In the genomic region with DNA sequence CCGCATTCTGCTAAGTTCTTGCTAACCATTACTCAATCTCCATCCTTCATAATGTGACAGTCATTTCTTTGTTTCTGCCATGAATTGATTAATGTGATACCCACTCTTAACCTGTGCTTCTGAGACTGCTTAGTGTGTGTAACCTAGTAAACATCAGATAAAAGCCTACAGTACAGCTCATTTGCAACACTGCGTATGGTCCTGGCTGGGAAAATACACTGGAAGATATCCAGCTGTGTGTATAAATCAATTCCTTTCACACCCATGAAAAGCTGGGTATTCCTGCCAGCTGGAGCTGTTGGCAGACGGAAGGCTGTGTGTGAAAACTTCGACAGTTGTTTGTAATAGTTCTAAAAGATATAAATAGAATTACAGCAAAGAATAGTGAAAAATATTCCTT, we compare ENCODE assay signal across 17 cellular contexts.
A peak's percentile ranks its signal among the peaks of the same experiment; 100 is the strongest.
DNase-seq lines count a peak whose midpoint lies in the region; ATAC-seq and TF ChIP-seq lines count a peak whose summit lies in the region.
"Had no signal": no experiment of that assay in that cellular context is flagged by ENCODE, and none has a peak within 500 bp of the region (broad histone marks: within the 10 kb centered on the region; RNA-seq: fewer than 3 reads in every experiment).

No MANE protein-coding gene starts in this region.

- H3K27ac Mint-ChIP-seq in nephron progenitor cell: no peak overlapping the region
- no peak overlapping the region for H3K27ac Mint-ChIP-seq in Calu3 (ENCODE audit: unreplicated experiment)
- H3K27ac Mint-ChIP-seq: activated naive CD4-positive, alpha-beta T cell treated with anti-CD3 and anti-CD28 coated beads, Interleukin-2, amount 50 U/mL, for 24 hours; H9; mesothelial cell of epicardium had no signal

- H3K9me2 ChIP-seq in PC-3 (replicated peaks; ENCODE audit: low read length): no peaks in the 10 kb centered on the region

- H3K4me1 Mint-ChIP-seq in nephron progenitor cell (no peaks in the 10 kb centered on the region), Calu3 (ENCODE audit: low read depth, unreplicated experiment) (no peaks in the 10 kb centered on the region)
- H3K4me1 Mint-ChIP-seq: activated naive CD4-positive, alpha-beta T cell treated with anti-CD3 and anti-CD28 coated beads, Interleukin-2, amount 50 U/mL, for 24 hours; mesothelial cell of epicardium had no signal

- no peaks in the 10 kb centered on the region for H3K27me3 ChIP-seq in PC-3 (ENCODE audit: low read length)
- H3K27me3 ChIP-seq: cardiac muscle cell, foreskin keratinocyte, ovary had no signal

- POLR2A ChIA-PET in PC-3 (lab: Charles Lee; ENCODE audit: unreplicated experiment): no interaction called here

- no peaks in the 10 kb centered on the region for H4K20me1 ChIP-seq in PC-3 (ENCODE audit: low read length)

- H3K27me3 Mint-ChIP-seq in nephron progenitor cell (ENCODE audit: low read depth, poor library complexity): no peaks in the 10 kb centered on the region
- H3K27me3 Mint-ChIP-seq in Calu3 (ENCODE audit: unreplicated experiment): no peaks in the 10 kb centered on the region
- H3K27me3 Mint-ChIP-seq: activated naive CD4-positive, alpha-beta T cell treated with anti-CD3 and anti-CD28 coated beads, Interleukin-2, amount 50 U/mL, for 24 hours had no signal

- no peak overlapping the region for H3K4me2 ChIP-seq in PC-3 (ENCODE audit: low read length)

- no peak for ATAC-seq in PC-3
- ATAC-seq: foreskin keratinocyte had no signal

- no peaks in the 10 kb centered on the region for H3K9me3 ChIP-seq in PC-3 (ENCODE audit: low read length)
- H3K9me3 ChIP-seq: ovary had no signal

- H3K4me3 ChIP-seq in PC-3 (ENCODE audit: low read length): no peak overlapping the region
- H3K4me3 ChIP-seq: cardiac muscle cell, ovary had no signal

- DNase-seq in DMS153 (lab: John Stamatoyannopoulos, UW) (peak; percentile 95), NCI-H1930 (lab: John Stamatoyannopoulos, UW) (peak; percentile 28 to 57), SHP77 treated with DMSO at 0.1 percent for 48 hours (lab: John Stamatoyannopoulos, UW) (peak; percentile 83), occipital lobe (lab: John Stamatoyannopoulos, UW) (peak; percentile 7), nephron progenitor cell (no peak), PC-3 (no peak), HCEC 1CT (no peak), Calu3 (no peak)
- DNase-seq: foreskin keratinocyte; H9; NCI-H2107; OCI-M1; ovary; stimulated activated CD4-positive, alpha-beta T cell treated with anti-CD3 and anti-CD28 coated beads, Interleukin-12 subunit alpha, Interleukin-12 subunit beta, amount 100 ng/mL, for 4 hours had no signal

- BruUV-seq in PC-3 (replicated peaks; lab: Mats Ljungman, UMichigan) (no TSS peak), Calu3 (replicated peaks; lab: Mats Ljungman, UMichigan) (no TSS peak)

- no peaks in the 10 kb centered on the region for H3F3A ChIP-seq in PC-3 (ENCODE audit: low read length, unreplicated experiment)

- TF ChIP-seq CTCF in nephron progenitor cell (IDR thresholded peaks at IDR 0.05) (no peak), PC-3 (conservative IDR thresholded peaks at IDR 0.05; ENCODE audit: low read depth, low read length) (no peak), Calu3 (IDR thresholded peaks at IDR 0.05; ENCODE audit: unreplicated experiment) (no peak)

- no peaks in the 10 kb centered on the region for H3K36me3 Mint-ChIP-seq in nephron progenitor cell (ENCODE audit: low read depth)
- H3K36me3 Mint-ChIP-seq in Calu3 (ENCODE audit: insufficient read depth, unreplicated experiment): no peaks in the 10 kb centered on the region
- H3K36me3 Mint-ChIP-seq: activated naive CD4-positive, alpha-beta T cell treated with anti-CD3 and anti-CD28 coated beads, Interleukin-2, amount 50 U/mL, for 24 hours; mesothelial cell of epicardium had no signal

- H3K79me2 ChIP-seq in PC-3 (ENCODE audit: low read length): no peaks in the 10 kb centered on the region

- no peaks in the 10 kb centered on the region for H3K36me3 ChIP-seq in PC-3 (ENCODE audit: low read depth, low read length)
- H3K36me3 ChIP-seq: cardiac muscle cell, ovary had no signal

- H3K9ac ChIP-seq in PC-3 (ENCODE audit: low read length): no peak overlapping the region

- no peak overlapping the region for H2AFZ ChIP-seq in PC-3 (ENCODE audit: low read length)

- no peak overlapping the region for H3K4me3 Mint-ChIP-seq in nephron progenitor cell
- H3K4me3 Mint-ChIP-seq in Calu3 (ENCODE audit: low read depth, unreplicated experiment): no peak overlapping the region
- H3K4me3 Mint-ChIP-seq: activated naive CD4-positive, alpha-beta T cell treated with anti-CD3 and anti-CD28 coated beads, Interleukin-2, amount 50 U/mL, for 24 hours; H9; mesothelial cell of epicardium had no signal

- intact Hi-C loops in PC-3 (cut with micrococcal nuclease): no loop called here
- intact Hi-C loops in Calu3 (cut with micrococcal nuclease; ENCODE audit: unreplicated experiment): no loop called here

- H3K9me3 Mint-ChIP-seq in nephron progenitor cell: no peaks in the 10 kb centered on the region
- peaks cover 3% of the 10 kb centered on the region for H3K9me3 Mint-ChIP-seq in Calu3 (ENCODE audit: low read depth, unreplicated experiment)
- H3K9me3 Mint-ChIP-seq: activated naive CD4-positive, alpha-beta T cell treated with anti-CD3 and anti-CD28 coated beads, Interleukin-2, amount 50 U/mL, for 24 hours; H9 had no signal

- CTCF ChIA-PET in PC-3 (lab: Charles Lee) (no interaction called here), Calu3 (lab: Charles Lee) (interaction anchor here (0.5 kb wide), 1 partner anchor 816 kb away, joined by 11 read pairs; no protein-coding TSS in a partner anchor)

- H3K4me1 ChIP-seq in PC-3 (ENCODE audit: insufficient read depth, low read length): no peaks in the 10 kb centered on the region
- H3K4me1 ChIP-seq: foreskin keratinocyte had no signal

- H3K27ac ChIP-seq in PC-3 (ENCODE audit: low read length): no peak overlapping the region
- H3K27ac ChIP-seq: cardiac muscle cell, foreskin keratinocyte, ovary had no signal

Comparison
In these comparisons a context has a peak if more than half of its experiments do, and no peak if none do; other contexts are left out.
1. DNase-seq: peak in DMS153 (single experiment), NCI-H1930 (2 of 2), SHP77 treated with DMSO at 0.1 percent for 48 hours (single experiment) and occipital lobe (single experiment); none in nephron progenitor cell (single experiment), PC-3 (single experiment), HCEC 1CT (single experiment) and Calu3 (single experiment).